1 cellular context compared by ENCODE assay signal in genomic region chr1:208179303-208179702, GRCh38.
TF ChIP-seq lines count a peak whose summit lies in the region.

No MANE protein-coding gene starts in this region.

TF ChIP-seq in A549, 52 proteins besides CTCF, POLR2A, EP300 and RAD21:
- TF ChIP-seq RFX5 (IDR thresholded peaks at IDR 0.05): no peak
- TF ChIP-seq NFE2L2 (conservative IDR thresholded peaks at IDR 0.05; ENCODE audit: low read length): no peak
- no peak for TF ChIP-seq CBX2 (IDR thresholded peaks at IDR 0.05; ENCODE audit: borderline replicate concordance, low read depth)
- TF ChIP-seq CHD4 (IDR thresholded peaks at IDR 0.05; ENCODE audit: borderline replicate concordance): no peak
- TF ChIP-seq TFCP2L1 (CRISPR knock-in tag; IDR thresholded peaks at IDR 0.05): no peak
- TF ChIP-seq JUNB (IDR thresholded peaks at IDR 0.05): no peak
- TF ChIP-seq MAZ (IDR thresholded peaks at IDR 0.05; ENCODE audit: borderline replicate concordance, low read depth, low read length): no peak
- no peak for TF ChIP-seq HEYL (CRISPR knock-in tag; IDR thresholded peaks at IDR 0.05)
- no peak for TF ChIP-seq RCOR1 (IDR thresholded peaks at IDR 0.05; ENCODE audit: low read depth, low read length)
- no peak for TF ChIP-seq RARB (CRISPR knock-in tag; IDR thresholded peaks at IDR 0.05)
- TF ChIP-seq ZFP36 (IDR thresholded peaks at IDR 0.05; ENCODE audit: borderline replicate concordance, partially characterized antibody): no peak
- TF ChIP-seq RNF2 (IDR thresholded peaks at IDR 0.05; ENCODE audit: borderline replicate concordance, low read depth): no peak
- TF ChIP-seq EHF (CRISPR knock-in tag; IDR thresholded peaks at IDR 0.05): no peak
